1 cellular context compared by ENCODE assay signal in the genomic region with DNA sequence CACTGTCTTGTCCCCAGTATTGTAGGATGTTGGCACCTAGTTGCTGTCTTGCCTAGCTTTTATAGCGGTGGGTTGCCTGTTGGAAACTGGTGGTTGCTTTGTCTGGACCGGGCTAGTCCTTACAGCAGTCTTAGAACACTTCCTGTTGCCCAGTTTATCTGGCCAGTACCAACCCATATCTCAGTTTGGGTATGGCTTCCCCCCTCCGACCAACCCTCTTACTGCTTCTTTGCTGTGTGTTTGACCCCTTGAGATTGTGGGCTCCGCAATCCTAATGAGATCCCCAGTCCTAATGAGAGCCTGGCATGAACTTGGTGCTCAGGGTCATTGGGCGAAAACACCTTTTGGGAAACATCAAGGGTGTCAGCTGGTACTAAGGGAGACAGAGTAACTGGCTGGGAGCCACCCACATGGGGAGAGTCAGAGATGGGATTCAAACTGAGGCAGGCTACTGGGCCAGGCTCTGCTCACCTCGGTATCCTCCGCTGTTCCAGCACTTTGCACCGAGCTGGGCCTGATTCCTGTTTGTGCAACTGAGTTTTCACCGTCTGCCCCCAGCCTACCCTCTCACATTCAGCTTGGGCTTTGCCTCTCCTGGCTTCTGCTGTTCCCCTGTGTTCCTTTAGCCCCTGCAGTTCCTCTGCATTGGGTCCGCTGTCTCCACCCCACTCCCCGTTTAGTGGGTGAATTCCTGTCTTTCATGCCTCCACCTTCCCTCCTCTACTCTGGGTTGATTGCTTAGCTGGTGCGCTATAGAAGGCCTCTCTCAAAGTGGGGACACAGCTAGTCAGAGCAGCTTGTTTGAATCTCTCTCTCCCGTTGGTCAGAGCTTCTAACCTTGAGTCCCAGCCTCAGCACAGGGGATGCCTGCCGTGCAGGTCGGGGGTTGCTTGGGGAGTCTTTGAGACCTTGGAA.
A peak's percentile ranks its signal among the peaks of the same experiment; 100 is the strongest.
TF ChIP-seq lines count a peak whose summit lies in the region.

No MANE protein-coding gene starts in this region.

TF ChIP-seq in HEK293, 187 proteins besides CTCF, POLR2A, EP300 and RAD21 (continued from another document):
- TF ChIP-seq, protein P1, sequence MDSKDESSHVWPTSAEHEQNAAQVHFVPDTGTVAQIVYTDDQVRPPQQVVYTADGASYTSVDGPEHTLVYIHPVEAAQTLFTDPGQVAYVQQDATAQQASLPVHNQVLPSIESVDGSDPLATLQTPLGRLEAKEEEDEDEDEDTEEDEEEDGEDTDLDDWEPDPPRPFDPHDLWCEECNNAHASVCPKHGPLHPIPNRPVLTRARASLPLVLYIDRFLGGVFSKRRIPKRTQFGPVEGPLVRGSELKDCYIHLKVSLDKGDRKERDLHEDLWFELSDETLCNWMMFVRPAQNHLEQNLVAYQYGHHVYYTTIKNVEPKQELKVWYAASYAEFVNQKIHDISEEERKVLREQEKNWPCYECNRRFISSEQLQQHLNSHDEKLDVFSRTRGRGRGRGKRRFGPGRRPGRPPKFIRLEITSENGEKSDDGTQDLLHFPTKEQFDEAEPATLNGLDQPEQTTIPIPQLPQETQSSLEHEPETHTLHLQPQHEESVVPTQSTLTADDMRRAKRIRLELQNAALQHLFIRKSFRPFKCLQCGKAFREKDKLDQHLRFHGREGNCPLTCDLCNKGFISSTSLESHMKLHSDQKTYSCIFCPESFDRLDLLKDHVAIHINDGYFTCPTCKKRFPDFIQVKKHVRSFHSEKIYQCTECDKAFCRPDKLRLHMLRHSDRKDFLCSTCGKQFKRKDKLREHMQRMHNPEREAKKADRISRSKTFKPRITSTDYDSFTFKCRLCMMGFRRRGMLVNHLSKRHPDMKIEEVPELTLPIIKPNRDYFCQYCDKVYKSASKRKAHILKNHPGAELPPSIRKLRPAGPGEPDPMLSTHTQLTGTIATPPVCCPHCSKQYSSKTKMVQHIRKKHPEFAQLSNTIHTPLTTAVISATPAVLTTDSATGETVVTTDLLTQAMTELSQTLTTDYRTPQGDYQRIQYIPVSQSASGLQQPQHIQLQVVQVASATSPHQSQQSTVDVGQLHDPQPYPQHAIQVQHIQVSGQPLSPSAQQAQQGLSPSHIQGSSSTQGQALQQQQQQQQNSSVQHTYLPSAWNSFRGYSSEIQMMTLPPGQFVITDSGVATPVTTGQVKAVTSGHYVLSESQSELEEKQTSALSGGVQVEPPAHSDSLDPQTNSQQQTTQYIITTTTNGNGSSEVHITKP (tag by site-specific recombination; IDR thresholded peaks at IDR 0.05) = 0 out of 2 replicates have a peak, but pooled peaks have one; percentile 26
- TF ChIP-seq HOXD13 (CRISPR knock-in tag; IDR thresholded peaks at IDR 0.05; ENCODE audit: borderline replicate concordance) (no peak), ZNF341 (tag by site-specific recombination; IDR thresholded peaks at IDR 0.05; ENCODE audit: low read depth) (peak; percentile 70), MZF1 (tag by site-specific recombination; IDR thresholded peaks at IDR 0.05; ENCODE audit: borderline replicate concordance) (no peak), ATF2 (tag by site-specific recombination; IDR thresholded peaks at IDR 0.05; ENCODE audit: low read depth) (no peak)
- TF ChIP-seq, protein P2, sequence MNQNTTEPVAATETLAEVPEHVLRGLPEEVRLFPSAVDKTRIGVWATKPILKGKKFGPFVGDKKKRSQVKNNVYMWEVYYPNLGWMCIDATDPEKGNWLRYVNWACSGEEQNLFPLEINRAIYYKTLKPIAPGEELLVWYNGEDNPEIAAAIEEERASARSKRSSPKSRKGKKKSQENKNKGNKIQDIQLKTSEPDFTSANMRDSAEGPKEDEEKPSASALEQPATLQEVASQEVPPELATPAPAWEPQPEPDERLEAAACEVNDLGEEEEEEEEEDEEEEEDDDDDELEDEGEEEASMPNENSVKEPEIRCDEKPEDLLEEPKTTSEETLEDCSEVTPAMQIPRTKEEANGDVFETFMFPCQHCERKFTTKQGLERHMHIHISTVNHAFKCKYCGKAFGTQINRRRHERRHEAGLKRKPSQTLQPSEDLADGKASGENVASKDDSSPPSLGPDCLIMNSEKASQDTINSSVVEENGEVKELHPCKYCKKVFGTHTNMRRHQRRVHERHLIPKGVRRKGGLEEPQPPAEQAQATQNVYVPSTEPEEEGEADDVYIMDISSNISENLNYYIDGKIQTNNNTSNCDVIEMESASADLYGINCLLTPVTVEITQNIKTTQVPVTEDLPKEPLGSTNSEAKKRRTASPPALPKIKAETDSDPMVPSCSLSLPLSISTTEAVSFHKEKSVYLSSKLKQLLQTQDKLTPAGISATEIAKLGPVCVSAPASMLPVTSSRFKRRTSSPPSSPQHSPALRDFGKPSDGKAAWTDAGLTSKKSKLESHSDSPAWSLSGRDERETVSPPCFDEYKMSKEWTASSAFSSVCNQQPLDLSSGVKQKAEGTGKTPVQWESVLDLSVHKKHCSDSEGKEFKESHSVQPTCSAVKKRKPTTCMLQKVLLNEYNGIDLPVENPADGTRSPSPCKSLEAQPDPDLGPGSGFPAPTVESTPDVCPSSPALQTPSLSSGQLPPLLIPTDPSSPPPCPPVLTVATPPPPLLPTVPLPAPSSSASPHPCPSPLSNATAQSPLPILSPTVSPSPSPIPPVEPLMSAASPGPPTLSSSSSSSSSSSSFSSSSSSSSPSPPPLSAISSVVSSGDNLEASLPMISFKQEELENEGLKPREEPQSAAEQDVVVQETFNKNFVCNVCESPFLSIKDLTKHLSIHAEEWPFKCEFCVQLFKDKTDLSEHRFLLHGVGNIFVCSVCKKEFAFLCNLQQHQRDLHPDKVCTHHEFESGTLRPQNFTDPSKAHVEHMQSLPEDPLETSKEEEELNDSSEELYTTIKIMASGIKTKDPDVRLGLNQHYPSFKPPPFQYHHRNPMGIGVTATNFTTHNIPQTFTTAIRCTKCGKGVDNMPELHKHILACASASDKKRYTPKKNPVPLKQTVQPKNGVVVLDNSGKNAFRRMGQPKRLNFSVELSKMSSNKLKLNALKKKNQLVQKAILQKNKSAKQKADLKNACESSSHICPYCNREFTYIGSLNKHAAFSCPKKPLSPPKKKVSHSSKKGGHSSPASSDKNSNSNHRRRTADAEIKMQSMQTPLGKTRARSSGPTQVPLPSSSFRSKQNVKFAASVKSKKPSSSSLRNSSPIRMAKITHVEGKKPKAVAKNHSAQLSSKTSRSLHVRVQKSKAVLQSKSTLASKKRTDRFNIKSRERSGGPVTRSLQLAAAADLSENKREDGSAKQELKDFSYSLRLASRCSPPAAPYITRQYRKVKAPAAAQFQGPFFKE (tag by site-specific recombination; IDR thresholded peaks at IDR 0.05; ENCODE audit: borderline replicate concordance) = no peak
TF ChIP-seq in HEK293: peak in this region for 3.
